In the genomic region with DNA sequence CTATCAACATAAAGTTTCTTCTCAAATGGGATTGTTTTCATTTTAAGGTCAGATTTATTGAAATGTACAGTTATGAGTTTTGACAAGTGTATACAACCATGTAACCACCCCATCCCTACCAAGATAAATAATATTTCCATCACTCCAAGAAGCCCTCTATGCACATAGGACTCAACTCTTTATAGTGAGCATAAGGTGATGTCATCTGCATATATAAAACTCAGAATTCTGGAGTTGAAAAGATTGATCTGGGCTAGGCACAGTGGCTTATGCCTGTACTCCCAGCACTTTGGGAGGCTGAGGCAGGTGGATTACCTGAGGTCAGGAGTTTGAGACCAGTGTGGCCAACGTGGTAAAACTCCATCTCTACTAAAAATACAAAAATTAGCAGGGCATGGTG, we compare ENCODE assay signal across 24 cellular contexts.
"Had no signal": no experiment of that assay in that cellular context is flagged by ENCODE, and none has a peak within 500 bp of the region (broad histone marks: within the 10 kb centered on the region; RNA-seq: fewer than 3 reads in every experiment).

No MANE protein-coding gene starts in this region.

- H3K27me3 Mint-ChIP-seq: natural killer cell treated with Interleukin-12 subunit alpha and Interleukin-12 subunit beta and Interleukin-15 and Interleukin-18, amount 100 ng/mL, for 72 hours; progenitor cell of endocrine pancreas; type B pancreatic cell had no signal

- FAIRE-seq: keratinocyte had no signal

- H3K27ac ChIP-seq: heart left ventricle, left lung, lower lobe of right lung, ovary, right atrium auricular region, skin epidermis, spleen, suprapubic skin, thoracic aorta, tibial artery, uterus had no signal

- H3K36me3 Mint-ChIP-seq: natural killer cell treated with Interleukin-12 subunit alpha and Interleukin-12 subunit beta and Interleukin-15 and Interleukin-18, amount 100 ng/mL, for 72 hours; stimulated activated effector memory CD8-positive, alpha-beta T cell treated with anti-CD3 and anti-CD28 coated beads, Interleukin-12 subunit alpha, Interleukin-12 subunit beta, amount 100 ng/mL, for 72 hours; type B pancreatic cell had no signal

- H3K4me3 Mint-ChIP-seq: naive thymus-derived CD4-positive, alpha-beta T cell; natural killer cell treated with Interleukin-12 subunit alpha and Interleukin-12 subunit beta and Interleukin-15 and Interleukin-18, amount 100 ng/mL, for 72 hours; stimulated activated effector memory CD8-positive, alpha-beta T cell treated with anti-CD3 and anti-CD28 coated beads, Interleukin-12 subunit alpha, Interleukin-12 subunit beta, amount 100 ng/mL, for 72 hours; stimulated activated naive CD8-positive, alpha-beta T cell treated with anti-CD3 and anti-CD28 coated beads, Interleukin-15, Interleukin-2, amounts not matched to agents 100 ng/mL and 50 ng/mL, for 24 hours; type B pancreatic cell had no signal

- DNase-seq: heart left ventricle; kidney glomerular epithelial cell; left cardiac atrium; left lung; lower lobe of right lung; mammary epithelial cell; mesenchymal stem cell; naive thymus-derived CD4-positive, alpha-beta T cell; ovary; spleen; stimulated activated CD4-positive, alpha-beta T cell treated with anti-CD3 and anti-CD28 coated beads, Interleukin-4, amount 100 ng/mL, for 24 hours; stimulated activated naive CD4-positive, alpha-beta T cell; tibial artery; uterus had no signal

- H3K36me3 ChIP-seq: heart left ventricle, left lung, lower lobe of right lung, ovary, right atrium auricular region, spleen, suprapubic skin, thoracic aorta, tibial artery, uterus had no signal

- H3K9me3 Mint-ChIP-seq: natural killer cell treated with Interleukin-12 subunit alpha and Interleukin-12 subunit beta and Interleukin-15 and Interleukin-18, amount 100 ng/mL, for 72 hours; stimulated activated effector memory CD8-positive, alpha-beta T cell treated with anti-CD3 and anti-CD28 coated beads, Interleukin-12 subunit alpha, Interleukin-12 subunit beta, amount 100 ng/mL, for 72 hours; stimulated activated naive CD8-positive, alpha-beta T cell treated with anti-CD3 and anti-CD28 coated beads, Interleukin-15, Interleukin-2, amounts not matched to agents 100 ng/mL and 50 ng/mL, for 24 hours; type B pancreatic cell had no signal

- H3K4me1 ChIP-seq: heart left ventricle, left lung, lower lobe of right lung, right atrium auricular region, spleen, suprapubic skin, tibial artery, uterus had no signal

- H3K27ac Mint-ChIP-seq: naive thymus-derived CD4-positive, alpha-beta T cell; natural killer cell treated with Interleukin-12 subunit alpha and Interleukin-12 subunit beta and Interleukin-15 and Interleukin-18, amount 100 ng/mL, for 72 hours; progenitor cell of endocrine pancreas; stimulated activated effector memory CD8-positive, alpha-beta T cell treated with anti-CD3 and anti-CD28 coated beads, Interleukin-12 subunit alpha, Interleukin-12 subunit beta, amount 100 ng/mL, for 72 hours; stimulated activated naive CD8-positive, alpha-beta T cell treated with anti-CD3 and anti-CD28 coated beads, Interleukin-15, Interleukin-2, amounts not matched to agents 100 ng/mL and 50 ng/mL, for 24 hours; type B pancreatic cell had no signal

- H3K4me3 ChIP-seq: heart left ventricle, left lung, lower lobe of right lung, ovary, right atrium auricular region, skin epidermis, spleen, suprapubic skin, thoracic aorta, tibial artery, uterus had no signal

- H3K9me3 ChIP-seq: heart left ventricle, ovary, suprapubic skin, thoracic aorta, tibial artery, uterus had no signal

- H3K27me3 ChIP-seq: heart left ventricle, left lung, ovary, right atrium auricular region, suprapubic skin, tibial artery, uterus had no signal
